ENCODE assay signal across 14 cellular contexts in the genomic region with DNA sequence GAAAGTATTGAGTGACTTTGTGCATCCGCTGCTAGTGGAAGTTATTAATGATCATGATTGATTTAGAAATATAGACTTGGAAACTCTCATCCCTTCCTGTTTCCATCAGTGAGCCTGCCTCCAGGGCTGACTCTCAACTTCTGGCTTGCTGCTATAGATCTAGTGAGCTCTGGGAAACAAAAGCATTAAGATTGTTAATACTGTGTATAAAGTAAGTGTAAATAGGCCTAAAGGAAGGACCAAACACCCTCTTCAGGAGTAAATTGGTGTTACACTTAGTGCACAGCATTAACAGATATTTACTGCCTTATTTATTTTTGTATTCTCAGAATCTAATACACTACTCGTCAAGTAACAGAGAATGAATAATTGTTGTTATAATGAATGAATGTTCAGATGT.
DNase-seq lines count a peak whose midpoint lies in the region; ATAC-seq and TF ChIP-seq lines count a peak whose summit lies in the region.
"Had no signal": no experiment of that assay in that cellular context is flagged by ENCODE, and none has a peak within 500 bp of the region (broad histone marks: within the 10 kb centered on the region; RNA-seq: fewer than 3 reads in every experiment).

No MANE protein-coding gene starts in this region.

- TF ChIP-seq CTCF in GM10266 (IDR thresholded peaks at IDR 0.05; ENCODE audit: control insufficient read depth, insufficient read depth, low read depth, missing control alignments) (no peak), GM10248 (IDR thresholded peaks at IDR 0.05; ENCODE audit: control extremely low read depth, extremely low read depth, low read depth, missing control alignments) (no peak)

- no peak overlapping the region for H3K4me3 ChIP-seq in Jurkat, Clone E6-1 (ENCODE audit: low read length)
- H3K4me3 ChIP-seq: body of pancreas, Peyer's patch, vagina had no signal

- CTCF ChIA-PET in GM10248 (lab: Yijun Ruan, JAX) = no interaction called here

- ATAC-seq in SK-N-SH treated with all-trans-retinoic acid at 6 μM for 48 hours (0 out of 3 replicates have a peak, but pooled peaks have one; percentile 25), HG03432 (IDR thresholded peaks at IDR 0.05; ENCODE audit: unreplicated experiment) (no peak)
- ATAC-seq: body of pancreas, esophagus mucosa had no signal

- POLR2A ChIA-PET in GM10248 (lab: Yijun Ruan, JAX) = no interaction called here

- DNase-seq in EL (peak; percentile 1), kidney tubule cell (ENCODE audit: low spot score) (peak; percentile 13), GM10266 (ENCODE audit: extremely low spot score) (no peak), GM10248 (ENCODE audit: extremely low spot score) (no peak), AG08395 (ENCODE audit: low spot score) (no peak)
- peak; percentile 16 for DNase-seq in Jurkat, Clone E6-1 (ENCODE audit: low read depth, low spot score)
- DNase-seq: body of pancreas; CD4-positive, alpha-beta T cell; NCI-H1092 treated with DMSO at 0.1 percent for 48 hours; Peyer's patch had no signal

TF ChIP-seq in SK-N-SH treated with all-trans-retinoic acid at 6 μM for 48 hours, 23 proteins besides CTCF, POLR2A, EP300 and RAD21:
- no peak for TF ChIP-seq ZNF8 (CRISPR knock-in tag; IDR thresholded peaks at IDR 0.05)
- TF ChIP-seq, protein P1, sequence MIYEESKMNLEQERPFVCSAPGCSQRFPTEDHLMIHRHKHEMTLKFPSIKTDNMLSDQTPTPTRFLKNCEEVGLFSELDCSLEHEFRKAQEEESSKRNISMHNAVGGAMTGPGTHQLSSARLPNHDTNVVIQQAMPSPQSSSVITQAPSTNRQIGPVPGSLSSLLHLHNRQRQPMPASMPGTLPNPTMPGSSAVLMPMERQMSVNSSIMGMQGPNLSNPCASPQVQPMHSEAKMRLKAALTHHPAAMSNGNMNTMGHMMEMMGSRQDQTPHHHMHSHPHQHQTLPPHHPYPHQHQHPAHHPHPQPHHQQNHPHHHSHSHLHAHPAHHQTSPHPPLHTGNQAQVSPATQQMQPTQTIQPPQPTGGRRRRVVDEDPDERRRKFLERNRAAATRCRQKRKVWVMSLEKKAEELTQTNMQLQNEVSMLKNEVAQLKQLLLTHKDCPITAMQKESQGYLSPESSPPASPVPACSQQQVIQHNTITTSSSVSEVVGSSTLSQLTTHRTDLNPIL (CRISPR knock-in tag; IDR thresholded peaks at IDR 0.05; ENCODE audit: low read depth) = no peak
- TF ChIP-seq ZFP30 (CRISPR knock-in tag; IDR thresholded peaks at IDR 0.05) = no peak
- TF ChIP-seq ARNTL (CRISPR knock-in tag; IDR thresholded peaks at IDR 0.05; ENCODE audit: borderline replicate concordance, low read depth) = no peak
- TF ChIP-seq, protein P2, sequence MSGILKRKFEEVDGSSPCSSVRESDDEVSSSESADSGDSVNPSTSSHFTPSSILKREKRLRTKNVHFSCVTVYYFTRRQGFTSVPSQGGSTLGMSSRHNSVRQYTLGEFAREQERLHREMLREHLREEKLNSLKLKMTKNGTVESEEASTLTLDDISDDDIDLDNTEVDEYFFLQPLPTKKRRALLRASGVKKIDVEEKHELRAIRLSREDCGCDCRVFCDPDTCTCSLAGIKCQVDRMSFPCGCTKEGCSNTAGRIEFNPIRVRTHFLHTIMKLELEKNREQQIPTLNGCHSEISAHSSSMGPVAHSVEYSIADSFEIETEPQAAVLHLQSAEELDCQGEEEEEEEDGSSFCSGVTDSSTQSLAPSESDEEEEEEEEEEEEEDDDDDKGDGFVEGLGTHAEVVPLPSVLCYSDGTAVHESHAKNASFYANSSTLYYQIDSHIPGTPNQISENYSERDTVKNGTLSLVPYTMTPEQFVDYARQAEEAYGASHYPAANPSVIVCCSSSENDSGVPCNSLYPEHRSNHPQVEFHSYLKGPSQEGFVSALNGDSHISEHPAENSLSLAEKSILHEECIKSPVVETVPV (CRISPR knock-in tag; IDR thresholded peaks at IDR 0.05) = no peak
- TF ChIP-seq, protein P3, sequence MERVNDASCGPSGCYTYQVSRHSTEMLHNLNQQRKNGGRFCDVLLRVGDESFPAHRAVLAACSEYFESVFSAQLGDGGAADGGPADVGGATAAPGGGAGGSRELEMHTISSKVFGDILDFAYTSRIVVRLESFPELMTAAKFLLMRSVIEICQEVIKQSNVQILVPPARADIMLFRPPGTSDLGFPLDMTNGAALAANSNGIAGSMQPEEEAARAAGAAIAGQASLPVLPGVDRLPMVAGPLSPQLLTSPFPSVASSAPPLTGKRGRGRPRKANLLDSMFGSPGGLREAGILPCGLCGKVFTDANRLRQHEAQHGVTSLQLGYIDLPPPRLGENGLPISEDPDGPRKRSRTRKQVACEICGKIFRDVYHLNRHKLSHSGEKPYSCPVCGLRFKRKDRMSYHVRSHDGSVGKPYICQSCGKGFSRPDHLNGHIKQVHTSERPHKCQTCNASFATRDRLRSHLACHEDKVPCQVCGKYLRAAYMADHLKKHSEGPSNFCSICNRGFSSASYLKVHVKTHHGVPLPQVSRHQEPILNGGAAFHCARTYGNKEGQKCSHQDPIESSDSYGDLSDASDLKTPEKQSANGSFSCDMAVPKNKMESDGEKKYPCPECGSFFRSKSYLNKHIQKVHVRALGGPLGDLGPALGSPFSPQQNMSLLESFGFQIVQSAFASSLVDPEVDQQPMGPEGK (CRISPR knock-in tag; IDR thresholded peaks at IDR 0.05; ENCODE audit: borderline replicate concordance) = no peak
- TF ChIP-seq TCF4 (CRISPR knock-in tag; IDR thresholded peaks at IDR 0.05; ENCODE audit: borderline replicate concordance) = no peak
- TF ChIP-seq ZC3H10 (CRISPR knock-in tag; IDR thresholded peaks at IDR 0.05) = no peak
- no peak for TF ChIP-seq ZNF70 (CRISPR knock-in tag; IDR thresholded peaks at IDR 0.05)
- TF ChIP-seq RARB (CRISPR knock-in tag; IDR thresholded peaks at IDR 0.05) = no peak
- no peak for TF ChIP-seq ZFP3 (CRISPR knock-in tag; IDR thresholded peaks at IDR 0.05)
- no peak for TF ChIP-seq GLIS3 (CRISPR knock-in tag; IDR thresholded peaks at IDR 0.05)
- no peak for TF ChIP-seq TOX (CRISPR knock-in tag; IDR thresholded peaks at IDR 0.05; ENCODE audit: borderline replicate concordance)
- TF ChIP-seq SNAI2 (CRISPR knock-in tag; IDR thresholded peaks at IDR 0.05) = no peak
- TF ChIP-seq ISL1 (CRISPR knock-in tag; IDR thresholded peaks at IDR 0.05) = no peak
- no peak for TF ChIP-seq CSDC2 (CRISPR knock-in tag; IDR thresholded peaks at IDR 0.05)
- TF ChIP-seq OSR1 (CRISPR knock-in tag; IDR thresholded peaks at IDR 0.05) = no peak

Comparison
In these comparisons a context has a peak if more than half of its experiments do, and no peak if none do; other contexts are left out.
1. DNase-seq: peak in EL (single experiment), Jurkat, Clone E6-1 (single experiment) and kidney tubule cell (single experiment); none in GM10266 (single experiment), GM10248 (single experiment) and AG08395 (single experiment).